In genomic region chr7:128863433-128863989, GRCh38 we compare ENCODE assay signal across 8 cellular contexts. TPM values are rescaled to one million over a fixed set of nuclear protein-coding genes. Genes with fewer than 3 reads are reported as not detected.
DNase-seq lines count a peak whose midpoint lies in the region; ATAC-seq and TF ChIP-seq lines count a peak whose summit lies in the region.

No MANE protein-coding gene starts in this region.

- DNase-seq in AG10803 (ENCODE audit: low read depth) (peak; percentile 77), GM13977 (ENCODE audit: low spot score) (peak; percentile 75), NCI-H526 (lab: John Stamatoyannopoulos, UW) (peak; percentile 78 to 84), activated T-cell treated with anti-CD3 and anti-CD28 coated beads for 4 hours (peak; percentile 24), fibroblast of peridontal ligament (ENCODE audit: extremely low read depth) (peak; percentile 77), omental fat pad (ENCODE audit: low spot score) (no peak), cerebellum (ENCODE audit: low spot score) (no peak)

- in situ Hi-C loops in GM13977 (cut with MboI; ENCODE audit: low pct_unique_long_range_greater_than_20kb, low sequenced_read_pairs, unreplicated experiment) = no loop called here

- ATAC-seq in HG03097 (IDR thresholded peaks at IDR 0.05; ENCODE audit: low FRiP score, unreplicated experiment) (peak; percentile 37), omental fat pad (ENCODE audit: low FRiP score) (peak; percentile 18)

- H3K4me3 ChIP-seq in AG10803 (ENCODE audit: low read length) = peak overlapping the region; percentile 94

- peak; percentile 64 for TF ChIP-seq CTCF in AG10803 (conservative IDR thresholded peaks at IDR 0.05; ENCODE audit: low read length)
- peak; percentile 55 for TF ChIP-seq CTCF in GM13977 (IDR thresholded peaks at IDR 0.05; ENCODE audit: extremely low read depth, insufficient read depth, missing control alignments)
- TF ChIP-seq CTCF in omental fat pad (IDR thresholded peaks at IDR 0.05) = peak in 1 of 3 donors; percentile 39

RNA-seq across cellular contexts. Expression of gene ATP6V1F, which starts 0.9 kb away (rescaled TPM):
- total RNA-seq in omental fat pad (100 to 1,000 TPM in 3 of 4 donors, 10 to 100 TPM in 1; 86.7 to 186 (median 133) TPM), cerebellum (58.4 TPM)

RNA-seq across cellular contexts. Expression of gene FLNC, which starts 33.3 kb away (rescaled TPM):
- total RNA-seq in omental fat pad (100 to 1,000 TPM in 1 of 4 donors, 10 to 100 TPM in 2, 1 to 10 TPM in 1; 7.7 to 140 (median 25.5) TPM), cerebellum (43.4 TPM)

RNA-seq across cellular contexts. Expression of gene KCP, which starts 47.0 kb away (rescaled TPM):
- total RNA-seq in omental fat pad = 1 to 10 TPM in 2 of 4 donors, under 1 TPM in 2; 0.46 to 3.3 (median 1.2) TPM
- 3.4 TPM for total RNA-seq in cerebellum

Comparison
In these comparisons a context has a peak if more than half of its experiments do, and no peak if none do; other contexts are left out.
1. DNase-seq: peak in AG10803 (single experiment), GM13977 (single experiment), NCI-H526 (2 of 2), activated T-cell treated with anti-CD3 and anti-CD28 coated beads for 4 hours (single experiment) and fibroblast of peridontal ligament (single experiment); none in omental fat pad (single experiment) and cerebellum (single experiment).